Comparison of ENCODE assay signal across 8 cellular contexts in genomic region chr3:152267831-152268500, GRCh38. TPM values are rescaled to one million over a fixed set of nuclear protein-coding genes. Genes with fewer than 3 reads are reported as not detected.
DNase-seq lines count a peak whose midpoint lies in the region; ATAC-seq lines count a peak whose summit lies in the region.

No MANE protein-coding gene starts in this region.

- no peak for ATAC-seq in activated T-helper 17 cell treated with anti-CD3 and anti-CD28 coated beads, Interleukin-2, amount 50 U/mL, for 72 hours (replicated peaks)
- ATAC-seq in HG03457 (IDR thresholded peaks at IDR 0.05; ENCODE audit: unreplicated experiment), result no peak
- no peak for ATAC-seq in GM19023 (IDR thresholded peaks at IDR 0.05; ENCODE audit: unreplicated experiment)

- peaks cover 38% of the 10 kb centered on the region for H3K4me1 Mint-ChIP-seq in activated T-helper 17 cell treated with anti-CD3 and anti-CD28 coated beads, Interleukin-2, amount 50 U/mL, for 72 hours
- peaks cover 66 to 82% of the 10 kb centered on the region in 2 donors for H3K4me1 Mint-ChIP-seq in immature natural killer cell

- H3K4me3 Mint-ChIP-seq in activated T-helper 17 cell treated with anti-CD3 and anti-CD28 coated beads, Interleukin-2, amount 50 U/mL, for 72 hours, result peak overlapping the region; percentile 87
- H3K4me3 Mint-ChIP-seq in immature natural killer cell, result peak overlapping the region; percentile 92 to 99 (median 98)

- peak overlapping the region; percentile 88 for H3K27ac Mint-ChIP-seq in activated T-helper 17 cell treated with anti-CD3 and anti-CD28 coated beads, Interleukin-2, amount 50 U/mL, for 72 hours
- H3K27ac Mint-ChIP-seq in immature natural killer cell, result peak overlapping the region; percentile 86 to 97 (median 94)

- H3K27me3 Mint-ChIP-seq in activated T-helper 17 cell treated with anti-CD3 and anti-CD28 coated beads, Interleukin-2, amount 50 U/mL, for 72 hours, result no peaks in the 10 kb centered on the region
- H3K27me3 Mint-ChIP-seq in immature natural killer cell (ENCODE audit: low read depth in 3 of 3), result peaks cover 9 to 31% (median 23%) of the 10 kb centered on the region in 3 donors

- peak; percentile 24 for DNase-seq in NCI-H146 (lab: John Stamatoyannopoulos, UW)
- no peak for DNase-seq in NCI-H146 treated with DMSO at 0.1 percent for 48 hours (lab: John Stamatoyannopoulos, UW; ENCODE audit: unreplicated experiment)
- no peak for DNase-seq in immature natural killer cell
- DNase-seq in substantia nigra (lab: John Stamatoyannopoulos, UW), result no peak
- DNase-seq in G401 (ENCODE audit: low spot score), result no peak

- peak overlapping the region; percentile 97 for H3K27ac ChIP-seq in substantia nigra (ENCODE audit: low read depth, low read length, poor library complexity, severe bottlenecking)

- H3K36me3 Mint-ChIP-seq in activated T-helper 17 cell treated with anti-CD3 and anti-CD28 coated beads, Interleukin-2, amount 50 U/mL, for 72 hours (ENCODE audit: low read depth), result peaks cover 44% of the 10 kb centered on the region
- peaks cover 6 to 10% (median 6%) of the 10 kb centered on the region in 3 donors for H3K36me3 Mint-ChIP-seq in immature natural killer cell

- in situ Hi-C loops in G401 (cut with HindIII; ENCODE audit: low sequenced_read_pairs), result no loop called here

- H3K9me3 Mint-ChIP-seq in activated T-helper 17 cell treated with anti-CD3 and anti-CD28 coated beads, Interleukin-2, amount 50 U/mL, for 72 hours, result no peaks in the 10 kb centered on the region
- H3K9me3 Mint-ChIP-seq in immature natural killer cell, result no peaks in the 10 kb centered on the region

RNA-seq across cellular contexts. Expression of gene MBNL1, which starts 0.8 kb away (rescaled TPM):
- 100 to 1,000 TPM; 322 to 452 TPM for total RNA-seq in activated T-helper 17 cell treated with anti-CD3 and anti-CD28 coated beads, Interleukin-2, amount 50 U/mL, for 72 hours
- 100 to 1,000 TPM; 270 to 399 (median 286) TPM for polyA plus RNA-seq in immature natural killer cell
- total RNA-seq in G401 (2014; rRNA removed; shearing (Covaris generic)), result 31.4 and 61.2 TPM in 2 replicates
